Comparison of ENCODE assay signal across 16 cellular contexts in the genomic region with DNA sequence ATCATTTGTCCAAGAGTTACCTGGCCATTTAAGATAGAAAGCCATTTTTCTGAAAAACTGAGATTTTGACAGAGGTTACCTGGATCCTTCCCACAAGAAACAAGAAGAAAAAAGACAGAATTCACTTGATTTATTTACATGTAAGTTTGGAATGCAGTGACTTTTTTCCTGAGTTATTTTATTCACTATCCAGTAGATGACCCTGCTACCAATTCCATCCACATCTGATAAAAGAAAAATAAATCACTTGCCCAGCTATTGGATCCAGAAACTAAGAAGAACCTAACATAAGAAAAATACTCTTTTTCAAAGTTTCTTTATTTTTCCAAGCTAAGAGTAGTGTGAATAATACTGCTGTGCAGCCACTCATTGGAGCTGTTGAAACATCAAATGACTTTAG.
DNase-seq lines count a peak whose midpoint lies in the region; ATAC-seq, FAIRE-seq and TF ChIP-seq lines count a peak whose summit lies in the region.
"Had no signal": no experiment of that assay in that cellular context is flagged by ENCODE, and none has a peak within 500 bp of the region (broad histone marks: within the 10 kb centered on the region; RNA-seq: fewer than 3 reads in every experiment).

No MANE protein-coding gene starts in this region.

- POLR2A ChIA-PET in activated CD4-positive, alpha-beta memory T cell treated with anti-CD3 and anti-CD28 coated beads for 36 hours (lab: Charles Lee), result no interaction called here

- H3K79me2 ChIP-seq in astrocyte (ENCODE audit: insufficient read depth, low read length), result no peaks in the 10 kb centered on the region

- in situ Hi-C loops in transverse colon (cut with MboI; ENCODE audit: low pct_ligation_motif_present in 1 of 4, low pct_unique_long_range_greater_than_20kb in 1 of 4, low sequenced_read_pairs in 3 of 4), result loop anchor here in 1 of 4 donors (10.0 kb wide), 1 partner anchor 130 kb away; no protein-coding TSS in a partner anchor

- H3K4me3 ChIP-seq in astrocyte (ENCODE audit: insufficient read depth, low read depth, low read length) (no peak overlapping the region), dorsolateral prefrontal cortex (no peak overlapping the region), transverse colon (no peak overlapping the region)
- H3K4me3 ChIP-seq: BLaER1 treated with 17β-estradiol and CSF1 and Interleukin-3, amounts not matched to agents 10 nM and 100 nM had no signal

- no peak overlapping the region for H2AFZ ChIP-seq in astrocyte (ENCODE audit: low read depth, low read length)

- no peak overlapping the region for H3K9ac ChIP-seq in astrocyte (ENCODE audit: low read length)
- H3K9ac ChIP-seq: BLaER1 treated with 17β-estradiol and CSF1 and Interleukin-3, amounts not matched to agents 10 nM and 100 nM had no signal

- peaks cover 6% of the 10 kb centered on the region for H3K4me1 Mint-ChIP-seq in astrocyte (ENCODE audit: low read depth, unreplicated experiment)
- H3K4me1 Mint-ChIP-seq in activated CD4-positive, alpha-beta memory T cell treated with anti-CD3 and anti-CD28 coated beads for 36 hours (ENCODE audit: low read depth), result no peaks in the 10 kb centered on the region

- H3K4me1 ChIP-seq in astrocyte (ENCODE audit: insufficient read depth, low read length), result peaks cover 16% of the 10 kb centered on the region
- peaks cover 0 to 3% (median 0%) of the 10 kb centered on the region in 4 donors for H3K4me1 ChIP-seq in transverse colon

- H3K9me3 Mint-ChIP-seq in astrocyte (ENCODE audit: unreplicated experiment), result no peaks in the 10 kb centered on the region
- no peaks in the 10 kb centered on the region for H3K9me3 Mint-ChIP-seq in activated CD4-positive, alpha-beta memory T cell treated with anti-CD3 and anti-CD28 coated beads for 36 hours
- H3K9me3 Mint-ChIP-seq: CD8-positive, alpha-beta T cell had no signal

- H3K4me2 ChIP-seq in astrocyte (ENCODE audit: low read length), result peak overlapping the region; percentile 31

- peak; percentile 31 for ATAC-seq in omental fat pad (ENCODE audit: low FRiP score)
- ATAC-seq: CD8-positive, alpha-beta T cell had no signal

- no peak for FAIRE-seq in astrocyte (lab: Jason Lieb, UNC)

- TF ChIP-seq POLR2A in transverse colon (IDR thresholded peaks at IDR 0.05), result no peak

- CTCF ChIA-PET in activated CD4-positive, alpha-beta memory T cell treated with anti-CD3 and anti-CD28 coated beads for 36 hours (lab: Charles Lee), result no interaction called here

- no peaks in the 10 kb centered on the region for H3K27me3 Mint-ChIP-seq in astrocyte (ENCODE audit: low read depth, unreplicated experiment)
- H3K27me3 Mint-ChIP-seq in activated CD4-positive, alpha-beta memory T cell treated with anti-CD3 and anti-CD28 coated beads for 36 hours, result no peaks in the 10 kb centered on the region

- H4K20me1 ChIP-seq in astrocyte (ENCODE audit: insufficient read depth, low read length), result no peaks in the 10 kb centered on the region
- H4K20me1 ChIP-seq: BLaER1 treated with 17β-estradiol and CSF1 and Interleukin-3, amounts not matched to agents 10 nM and 100 nM had no signal

- H3K36me3 ChIP-seq in astrocyte (ENCODE audit: insufficient read depth, low read length) (no peaks in the 10 kb centered on the region), transverse colon (no peaks in the 10 kb centered on the region)
- H3K36me3 ChIP-seq: BLaER1 treated with 17β-estradiol and CSF1 and Interleukin-3, amounts not matched to agents 10 nM and 100 nM had no signal

- DNase-seq in astrocyte (ENCODE audit: low read depth) (peak; percentile 63), dorsolateral prefrontal cortex (no peak), omental fat pad (ENCODE audit: low spot score) (no peak), transverse colon (no peak), HCEC 1CT (no peak)
- DNase-seq in stimulated activated CD4-positive, alpha-beta T cell treated with anti-CD3 and anti-CD28 coated beads, Interleukin-4, amount 100 ng/mL, for 1 hour, result no peak
- DNase-seq in activated CD4-positive, alpha-beta memory T cell treated with anti-CD3 and anti-CD28 coated beads for 36 hours, result no peak
- DNase-seq: CD8-positive, alpha-beta T cell; DMS79 treated with DMSO at 0.1 percent for 48 hours; NCI-H1417 treated with DMSO at 0.1 percent for 48 hours; NCI-H187 treated with DMSO at 0.1 percent for 48 hours; NCI-H345; NCI-H526; RPMI8226; SHP77 treated with DMSO at 0.1 percent for 48 hours had no signal

- H3K27me3 ChIP-seq in astrocyte (ENCODE audit: insufficient read depth, low read length) (no peaks in the 10 kb centered on the region), dorsolateral prefrontal cortex (no peaks in the 10 kb centered on the region), transverse colon (no peaks in the 10 kb centered on the region)
- H3K27me3 ChIP-seq: BLaER1 treated with 17β-estradiol and CSF1 and Interleukin-3, amounts not matched to agents 10 nM and 100 nM had no signal

- H3K4me3 Mint-ChIP-seq in astrocyte (ENCODE audit: unreplicated experiment), result no peak overlapping the region
- no peak overlapping the region for H3K4me3 Mint-ChIP-seq in activated CD4-positive, alpha-beta memory T cell treated with anti-CD3 and anti-CD28 coated beads for 36 hours
- H3K4me3 Mint-ChIP-seq: CD8-positive, alpha-beta T cell had no signal

- H3K9me3 ChIP-seq in astrocyte (ENCODE audit: insufficient read depth, low read depth, low read length) (no peaks in the 10 kb centered on the region), transverse colon (no peaks in the 10 kb centered on the region)
- H3K9me3 ChIP-seq: BLaER1 treated with 17β-estradiol and CSF1 and Interleukin-3, amounts not matched to agents 10 nM and 100 nM had no signal

- H3K27ac ChIP-seq in astrocyte (ENCODE audit: low read depth, low read length) (peak overlapping the region; percentile 41), dorsolateral prefrontal cortex (peak overlapping the region in 37 of 59 donors; percentile 2 to 73 (median 47)), transverse colon (peak overlapping the region in 3 of 4 donors; percentile 29 to 48 (median 35))
- H3K27ac ChIP-seq: BLaER1 treated with 17β-estradiol and CSF1 and Interleukin-3, amounts not matched to agents 10 nM and 100 nM had no signal

- no peak for TF ChIP-seq EP300 in transverse colon (IDR thresholded peaks at IDR 0.05; ENCODE audit: low read depth)

- intact Hi-C loops in dorsolateral prefrontal cortex (cut with DNase I), result no loop called here
- intact Hi-C loops in transverse colon (cut with DNase I; ENCODE audit: low total_unique reads), result no loop called here
- intact Hi-C loops in activated CD4-positive, alpha-beta memory T cell treated with anti-CD3 and anti-CD28 coated beads for 36 hours (cut with micrococcal nuclease), result no loop called here

- TF ChIP-seq CTCF in astrocyte (IDR thresholded peaks at IDR 0.05; ENCODE audit: insufficient read depth, low read depth, low read length) (no peak), dorsolateral prefrontal cortex (IDR thresholded peaks at IDR 0.05 in 54 of 56, conservative IDR thresholded peaks at IDR 0.05 in 2 of 56; ENCODE audit: low read depth in 1 of 56, partially characterized antibody in 56 of 56) (no peak), omental fat pad (IDR thresholded peaks at IDR 0.05) (no peak), transverse colon (IDR thresholded peaks at IDR 0.05) (no peak)

- no peaks in the 10 kb centered on the region for H3K36me3 Mint-ChIP-seq in astrocyte (ENCODE audit: low read depth, unreplicated experiment)
- no peaks in the 10 kb centered on the region for H3K36me3 Mint-ChIP-seq in activated CD4-positive, alpha-beta memory T cell treated with anti-CD3 and anti-CD28 coated beads for 36 hours
- H3K36me3 Mint-ChIP-seq: CD8-positive, alpha-beta T cell had no signal

- no peak overlapping the region for H3K27ac Mint-ChIP-seq in astrocyte (ENCODE audit: unreplicated experiment)
- no peak overlapping the region for H3K27ac Mint-ChIP-seq in activated CD4-positive, alpha-beta memory T cell treated with anti-CD3 and anti-CD28 coated beads for 36 hours
- H3K27ac Mint-ChIP-seq: CD8-positive, alpha-beta T cell had no signal
